In genomic region chr15:64635486-64635815, GRCh38 we compare ENCODE assay signal across 8 cellular contexts.
A peak's percentile ranks its signal among the peaks of the same experiment; 100 is the strongest.
DNase-seq lines count a peak whose midpoint lies in the region; ATAC-seq, FAIRE-seq and TF ChIP-seq lines count a peak whose summit lies in the region.

No MANE protein-coding gene starts in this region.

- no TSS peak for BruUV-seq in A673 (replicated peaks; lab: Mats Ljungman, UMichigan)

- in situ Hi-C loops in astrocyte of the cerebellum (cut with HindIII; ENCODE audit: low sequenced_read_pairs), result no loop called here

- intact Hi-C loops in A673 (cut with micrococcal nuclease; ENCODE audit: unreplicated experiment), result no loop called here
- intact Hi-C loops in kidney (cut with DNase I), result no loop called here

- POLR2A ChIA-PET in A673 (lab: Charles Lee; ENCODE audit: low non-redundant PET) (no interaction called here), HEK293 (lab: Yijun Ruan, JAX) (interaction anchor here (0.6 kb wide), 2 partner anchors 15 to 199 kb away, joined by 3 read pairs; no protein-coding TSS in a partner anchor)

- H3K27ac ChIP-seq in A673 (ENCODE audit: low read depth, low read length, poor library complexity, severe bottlenecking) (peak overlapping the region; percentile 24), HEK293 (ENCODE audit: extremely low read depth, low read depth, low read length) (peak overlapping the region; percentile 44; the same call in 1 of the 2 replicates), kidney (ENCODE audit: low read depth in 2 of 2, low read length in 2 of 2) (peak overlapping the region; percentile 6 to 71)

- H3K4me3 ChIP-seq in A673 (ENCODE audit: low read depth, low read length, poor library complexity, severe bottlenecking), result no peak overlapping the region
- H3K4me3 ChIP-seq in HEK293 (ENCODE audit: low read depth, low read length), result no peak overlapping the region
- H3K4me3 ChIP-seq in astrocyte of the cerebellum (ENCODE audit: low read depth, low read length), result no peak overlapping the region
- no peak overlapping the region for H3K4me3 ChIP-seq in kidney (ENCODE audit: low read length in 2 of 2)

- no peaks in the 10 kb centered on the region for H3K27me3 ChIP-seq in A673 (replicated peaks; ENCODE audit: insufficient read depth, low read depth, low read length, poor library complexity)

- H3K9me3 ChIP-seq in A673 (ENCODE audit: low read depth, low read length, poor library complexity, severe bottlenecking), result peaks cover 6% of the 10 kb centered on the region
- H3K9me3 ChIP-seq in HEK293 (ENCODE audit: control insufficient read depth, insufficient read depth, low read depth, low read length), result no peaks in the 10 kb centered on the region
- peaks cover 0 to 4% of the 10 kb centered on the region in 2 donors for H3K9me3 ChIP-seq in kidney (ENCODE audit: control insufficient read depth in 1 of 2, low read length in 2 of 2)

- peak overlapping the region in 1 of 2 donors; percentile 14 for H3K9ac ChIP-seq in kidney (ENCODE audit: low read length in 2 of 2)

- H3K36me3 ChIP-seq in A673 (ENCODE audit: insufficient read depth, low read length, poor library complexity, severe bottlenecking), result peaks cover 6% of the 10 kb centered on the region
- H3K36me3 ChIP-seq in HEK293 (ENCODE audit: control insufficient read depth in 2 of 2, insufficient read depth in 1 of 2, low read length in 2 of 2), result peaks cover 0 to 7% of the 10 kb centered on the region in 2 experiments; a peak in 1 of 3 replicates
- no peaks in the 10 kb centered on the region for H3K36me3 ChIP-seq in kidney (ENCODE audit: control insufficient read depth in 1 of 2, insufficient read depth in 2 of 2, low read length in 2 of 2)

- DNase-seq in A673 (ENCODE audit: low spot score), result peak; percentile 40
- peak; percentile 29 for DNase-seq in astrocyte of the cerebellum (ENCODE audit: low read depth)
- no peak for DNase-seq in kidney
- DNase-seq in stromal cell of bone marrow (ENCODE audit: low read depth), result peak; percentile 75
- DNase-seq in 8988T, result no peak
- no peak for DNase-seq in NCI-H187 (lab: John Stamatoyannopoulos, UW)

- H3K4me1 ChIP-seq in A673 (ENCODE audit: insufficient read depth, low read length, poor library complexity, severe bottlenecking) (peaks cover 25% of the 10 kb centered on the region), HEK293 (ENCODE audit: control insufficient read depth, insufficient read depth, low read length) (peaks cover 18% of the 10 kb centered on the region), kidney (ENCODE audit: control insufficient read depth in 1 of 2, insufficient read depth in 1 of 2, low read depth in 1 of 2, low read length in 2 of 2) (peaks cover 18 to 34% of the 10 kb centered on the region in 2 donors)

- CTCF ChIA-PET in A673 (lab: Charles Lee) (no interaction called here), HEK293 (lab: Yijun Ruan, JAX) (interaction anchor here (0.6 to 0.9 kb wide), 2 partner anchors 70 to 93 kb away, joined by 3 to 4 read pairs; no protein-coding TSS in a partner anchor)

- ATAC-seq in HG03354 (IDR thresholded peaks at IDR 0.05; ENCODE audit: poor library complexity, severe bottlenecking, unreplicated experiment), result no peak

- no peak for TF ChIP-seq CTCF in A673 (conservative IDR thresholded peaks at IDR 0.05; ENCODE audit: low read depth, low read length)
- TF ChIP-seq CTCF in HEK293 (tag by site-specific recombination; IDR thresholded peaks at IDR 0.05), result no peak
- no peak for TF ChIP-seq CTCF in astrocyte of the cerebellum (IDR thresholded peaks at IDR 0.05; ENCODE audit: low read depth, low read length, missing control alignments)
- TF ChIP-seq CTCF in kidney (IDR thresholded peaks at IDR 0.05; ENCODE audit: borderline replicate concordance, extremely low read depth, insufficient read depth), result no peak

- FAIRE-seq in kidney (lab: Jason Lieb, UNC), result peak; percentile 8

TF ChIP-seq in HEK293, 187 proteins besides CTCF, POLR2A, EP300 and RAD21:
- TF ChIP-seq HOXC10 (CRISPR knock-in tag; IDR thresholded peaks at IDR 0.05) (no peak), ZNF791 (tag by site-specific recombination; IDR thresholded peaks at IDR 0.05) (no peak), ZNF416 (tag by site-specific recombination; IDR thresholded peaks at IDR 0.05) (no peak), ZNF707 (tag by site-specific recombination; IDR thresholded peaks at IDR 0.05) (no peak), ZNF140 (tag by site-specific recombination; IDR thresholded peaks at IDR 0.05) (no peak), OVOL3 (tag by site-specific recombination; IDR thresholded peaks at IDR 0.05) (no peak), ZNF514 (tag by site-specific recombination; IDR thresholded peaks at IDR 0.05) (no peak), ZNF521 (tag by site-specific recombination; IDR thresholded peaks at IDR 0.05) (no peak), ZNF610 (tag by site-specific recombination; IDR thresholded peaks at IDR 0.05; ENCODE audit: borderline replicate concordance) (no peak), ZNF26 (tag by site-specific recombination; IDR thresholded peaks at IDR 0.05) (no peak), REPIN1 (tag by site-specific recombination; IDR thresholded peaks at IDR 0.05; ENCODE audit: low read depth) (no peak), ZNF571 (tag by site-specific recombination; IDR thresholded peaks at IDR 0.05) (no peak)

Comparison
In these comparisons a context has a peak if more than half of its experiments do, and no peak if none do; other contexts are left out.
1. DNase-seq: peak in A673 (single experiment), astrocyte of the cerebellum (single experiment) and stromal cell of bone marrow (single experiment); none in kidney (single experiment), 8988T (single experiment) and NCI-H187 (0 of 2).
2. Peak in every context shown above with its lines, with median percentiles within 50 percentile points of each other: H3K27ac ChIP-seq.